Comparison of ENCODE assay signal across 2 cellular contexts in genomic region chr11:1348146-1348545, GRCh38.
TF ChIP-seq lines count a peak whose summit lies in the region.

No MANE protein-coding gene starts in this region.

TF ChIP-seq in SK-N-SH, 30 proteins besides CTCF, POLR2A, EP300 and RAD21 (continued from another document):
- TF ChIP-seq YY1 (IDR thresholded peaks at IDR 0.05; ENCODE audit: low read depth) (no peak), USF2 (IDR thresholded peaks at IDR 0.05; ENCODE audit: borderline replicate concordance, low read depth, low read length) (no peak), SMC3 (IDR thresholded peaks at IDR 0.05; ENCODE audit: low read depth, low read length) (no peak), MEF2A (IDR thresholded peaks at IDR 0.05; ENCODE audit: borderline replicate concordance, low read depth) (no peak), ZBTB33 (IDR thresholded peaks at IDR 0.05; ENCODE audit: borderline replicate concordance, low read depth) (no peak), USF1 (IDR thresholded peaks at IDR 0.05; ENCODE audit: borderline replicate concordance, low read depth) (no peak), NFIC (IDR thresholded peaks at IDR 0.05; ENCODE audit: borderline replicate concordance) (no peak), PBX3 (IDR thresholded peaks at IDR 0.05) (no peak), RXRA (IDR thresholded peaks at IDR 0.05; ENCODE audit: borderline replicate concordance, low read depth) (no peak), GATA2 (CRISPR knock-in tag; IDR thresholded peaks at IDR 0.05) (no peak), RCOR1 (IDR thresholded peaks at IDR 0.05; ENCODE audit: low read length) (no peak)

TF ChIP-seq in SK-N-SH treated with all-trans-retinoic acid at 6 μM for 48 hours, 23 proteins besides CTCF, POLR2A, EP300 and RAD21 (continued from another document):
- TF ChIP-seq POU6F1 (CRISPR knock-in tag; IDR thresholded peaks at IDR 0.05; ENCODE audit: borderline replicate concordance, low read depth) (no peak), ISL1 (CRISPR knock-in tag; IDR thresholded peaks at IDR 0.05) (no peak), TOX (CRISPR knock-in tag; IDR thresholded peaks at IDR 0.05; ENCODE audit: borderline replicate concordance) (no peak), OSR1 (CRISPR knock-in tag; IDR thresholded peaks at IDR 0.05) (no peak), ESRRG (CRISPR knock-in tag; IDR thresholded peaks at IDR 0.05) (no peak), ZFP30 (CRISPR knock-in tag; IDR thresholded peaks at IDR 0.05) (no peak), TSHZ2 (CRISPR knock-in tag; IDR thresholded peaks at IDR 0.05) (no peak), RARB (CRISPR knock-in tag; IDR thresholded peaks at IDR 0.05) (no peak), ZFP3 (CRISPR knock-in tag; IDR thresholded peaks at IDR 0.05) (no peak), TCF4 (CRISPR knock-in tag; IDR thresholded peaks at IDR 0.05; ENCODE audit: borderline replicate concordance) (no peak), PPARA (CRISPR knock-in tag; IDR thresholded peaks at IDR 0.05; ENCODE audit: borderline replicate concordance) (no peak), CSRNP3 (CRISPR knock-in tag; IDR thresholded peaks at IDR 0.05) (no peak), CREB5 (CRISPR knock-in tag; IDR thresholded peaks at IDR 0.05; ENCODE audit: low read depth) (no peak), BACH2 (CRISPR knock-in tag; IDR thresholded peaks at IDR 0.05; ENCODE audit: borderline replicate concordance) (no peak), CSDC2 (CRISPR knock-in tag; IDR thresholded peaks at IDR 0.05) (no peak)
